Comparison of ENCODE assay signal across 1 cellular context in the genomic region with DNA sequence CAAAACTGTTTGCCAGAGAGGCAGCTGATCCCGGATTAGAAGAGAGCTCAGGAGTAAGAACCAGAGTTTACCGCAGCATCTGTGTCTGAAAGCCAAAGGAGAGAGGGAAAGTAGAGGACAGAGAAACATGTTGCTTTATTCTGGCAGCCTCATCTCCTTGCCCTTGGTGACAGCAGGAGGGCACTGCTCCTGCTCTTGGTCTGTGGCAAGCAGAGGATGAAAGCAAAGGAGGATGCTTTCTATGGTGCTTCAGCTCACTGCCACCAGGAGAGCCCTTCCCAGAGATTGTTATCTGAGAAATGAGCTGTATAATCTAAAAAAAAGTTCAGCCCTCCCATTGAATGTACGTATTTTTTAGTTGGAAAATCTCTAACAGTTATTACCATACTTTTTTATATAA.
TF ChIP-seq lines count a peak whose summit lies in the region.

No MANE protein-coding gene starts in this region.

TF ChIP-seq in IMR-90, 13 proteins besides CTCF, POLR2A, EP300 and RAD21 (continued from another document):
- TF ChIP-seq, protein P1, sequence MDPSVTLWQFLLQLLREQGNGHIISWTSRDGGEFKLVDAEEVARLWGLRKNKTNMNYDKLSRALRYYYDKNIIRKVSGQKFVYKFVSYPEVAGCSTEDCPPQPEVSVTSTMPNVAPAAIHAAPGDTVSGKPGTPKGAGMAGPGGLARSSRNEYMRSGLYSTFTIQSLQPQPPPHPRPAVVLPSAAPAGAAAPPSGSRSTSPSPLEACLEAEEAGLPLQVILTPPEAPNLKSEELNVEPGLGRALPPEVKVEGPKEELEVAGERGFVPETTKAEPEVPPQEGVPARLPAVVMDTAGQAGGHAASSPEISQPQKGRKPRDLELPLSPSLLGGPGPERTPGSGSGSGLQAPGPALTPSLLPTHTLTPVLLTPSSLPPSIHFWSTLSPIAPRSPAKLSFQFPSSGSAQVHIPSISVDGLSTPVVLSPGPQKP (IDR thresholded peaks at IDR 0.05; ENCODE audit: borderline replicate concordance, low read depth, low read length) = no peak
- TF ChIP-seq MXI1 (IDR thresholded peaks at IDR 0.05; ENCODE audit: borderline replicate concordance, low read depth, low read length) (no peak), CEBPB (IDR thresholded peaks at IDR 0.05; ENCODE audit: low read depth, low read length) (no peak), RCOR1 (IDR thresholded peaks at IDR 0.05; ENCODE audit: insufficient replicate concordance, low read length) (no peak), FOS (IDR thresholded peaks at IDR 0.05; ENCODE audit: low read depth, low read length) (no peak), MAFK (IDR thresholded peaks at IDR 0.05; ENCODE audit: low read depth, low read length) (no peak)
